In the genomic region with DNA sequence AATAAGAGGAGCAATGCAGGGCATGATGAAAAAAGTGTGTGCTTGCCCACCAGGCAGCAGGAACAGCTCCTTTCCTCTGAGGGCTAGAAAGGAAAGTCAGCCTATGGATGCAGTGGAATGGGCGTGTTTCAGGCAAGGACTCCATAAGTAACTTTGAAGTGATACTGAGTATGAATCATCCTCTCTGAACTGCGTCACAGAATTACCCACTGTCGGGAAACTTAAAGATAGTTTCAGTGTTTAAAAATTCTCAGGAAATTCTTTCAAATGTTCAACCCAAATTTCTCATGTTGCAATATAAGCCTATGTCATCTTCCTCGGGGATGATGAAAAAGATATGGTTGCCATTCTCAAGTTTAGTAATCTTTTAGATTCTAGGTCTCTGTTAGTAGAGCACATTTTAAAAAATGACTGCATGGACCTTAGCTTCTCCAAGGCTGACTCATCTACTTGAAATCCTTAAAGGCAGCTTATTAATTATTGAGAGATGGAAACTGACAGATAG, we compare ENCODE assay signal across 1 cellular context.
TF ChIP-seq lines count a peak whose summit lies in the region.

No MANE protein-coding gene starts in this region.

TF ChIP-seq in SK-N-SH, 30 proteins besides CTCF, POLR2A, EP300 and RAD21 (continued from another document):
- TF ChIP-seq, protein P1, sequence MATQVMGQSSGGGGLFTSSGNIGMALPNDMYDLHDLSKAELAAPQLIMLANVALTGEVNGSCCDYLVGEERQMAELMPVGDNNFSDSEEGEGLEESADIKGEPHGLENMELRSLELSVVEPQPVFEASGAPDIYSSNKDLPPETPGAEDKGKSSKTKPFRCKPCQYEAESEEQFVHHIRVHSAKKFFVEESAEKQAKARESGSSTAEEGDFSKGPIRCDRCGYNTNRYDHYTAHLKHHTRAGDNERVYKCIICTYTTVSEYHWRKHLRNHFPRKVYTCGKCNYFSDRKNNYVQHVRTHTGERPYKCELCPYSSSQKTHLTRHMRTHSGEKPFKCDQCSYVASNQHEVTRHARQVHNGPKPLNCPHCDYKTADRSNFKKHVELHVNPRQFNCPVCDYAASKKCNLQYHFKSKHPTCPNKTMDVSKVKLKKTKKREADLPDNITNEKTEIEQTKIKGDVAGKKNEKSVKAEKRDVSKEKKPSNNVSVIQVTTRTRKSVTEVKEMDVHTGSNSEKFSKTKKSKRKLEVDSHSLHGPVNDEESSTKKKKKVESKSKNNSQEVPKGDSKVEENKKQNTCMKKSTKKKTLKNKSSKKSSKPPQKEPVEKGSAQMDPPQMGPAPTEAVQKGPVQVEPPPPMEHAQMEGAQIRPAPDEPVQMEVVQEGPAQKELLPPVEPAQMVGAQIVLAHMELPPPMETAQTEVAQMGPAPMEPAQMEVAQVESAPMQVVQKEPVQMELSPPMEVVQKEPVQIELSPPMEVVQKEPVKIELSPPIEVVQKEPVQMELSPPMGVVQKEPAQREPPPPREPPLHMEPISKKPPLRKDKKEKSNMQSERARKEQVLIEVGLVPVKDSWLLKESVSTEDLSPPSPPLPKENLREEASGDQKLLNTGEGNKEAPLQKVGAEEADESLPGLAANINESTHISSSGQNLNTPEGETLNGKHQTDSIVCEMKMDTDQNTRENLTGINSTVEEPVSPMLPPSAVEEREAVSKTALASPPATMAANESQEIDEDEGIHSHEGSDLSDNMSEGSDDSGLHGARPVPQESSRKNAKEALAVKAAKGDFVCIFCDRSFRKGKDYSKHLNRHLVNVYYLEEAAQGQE (IDR thresholded peaks at IDR 0.05; ENCODE audit: low read depth, low read length), result no peak
- no peak for TF ChIP-seq SMC3 (IDR thresholded peaks at IDR 0.05; ENCODE audit: low read depth, low read length)
- TF ChIP-seq, protein P2, sequence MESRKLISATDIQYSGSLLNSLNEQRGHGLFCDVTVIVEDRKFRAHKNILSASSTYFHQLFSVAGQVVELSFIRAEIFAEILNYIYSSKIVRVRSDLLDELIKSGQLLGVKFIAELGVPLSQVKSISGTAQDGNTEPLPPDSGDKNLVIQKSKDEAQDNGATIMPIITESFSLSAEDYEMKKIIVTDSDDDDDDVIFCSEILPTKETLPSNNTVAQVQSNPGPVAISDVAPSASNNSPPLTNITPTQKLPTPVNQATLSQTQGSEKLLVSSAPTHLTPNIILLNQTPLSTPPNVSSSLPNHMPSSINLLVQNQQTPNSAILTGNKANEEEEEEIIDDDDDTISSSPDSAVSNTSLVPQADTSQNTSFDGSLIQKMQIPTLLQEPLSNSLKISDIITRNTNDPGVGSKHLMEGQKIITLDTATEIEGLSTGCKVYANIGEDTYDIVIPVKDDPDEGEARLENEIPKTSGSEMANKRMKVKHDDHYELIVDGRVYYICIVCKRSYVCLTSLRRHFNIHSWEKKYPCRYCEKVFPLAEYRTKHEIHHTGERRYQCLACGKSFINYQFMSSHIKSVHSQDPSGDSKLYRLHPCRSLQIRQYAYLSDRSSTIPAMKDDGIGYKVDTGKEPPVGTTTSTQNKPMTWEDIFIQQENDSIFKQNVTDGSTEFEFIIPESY (IDR thresholded peaks at IDR 0.05; ENCODE audit: borderline replicate concordance, low read depth), result no peak
- no peak for TF ChIP-seq FOXM1 (IDR thresholded peaks at IDR 0.05; ENCODE audit: low read depth)
- 0 out of 2 replicates have a peak, but pooled peaks have one; percentile 23 for TF ChIP-seq YY1 (IDR thresholded peaks at IDR 0.05; ENCODE audit: low read depth)
- TF ChIP-seq, protein P3, sequence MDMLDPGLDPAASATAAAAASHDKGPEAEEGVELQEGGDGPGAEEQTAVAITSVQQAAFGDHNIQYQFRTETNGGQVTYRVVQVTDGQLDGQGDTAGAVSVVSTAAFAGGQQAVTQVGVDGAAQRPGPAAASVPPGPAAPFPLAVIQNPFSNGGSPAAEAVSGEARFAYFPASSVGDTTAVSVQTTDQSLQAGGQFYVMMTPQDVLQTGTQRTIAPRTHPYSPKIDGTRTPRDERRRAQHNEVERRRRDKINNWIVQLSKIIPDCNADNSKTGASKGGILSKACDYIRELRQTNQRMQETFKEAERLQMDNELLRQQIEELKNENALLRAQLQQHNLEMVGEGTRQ (IDR thresholded peaks at IDR 0.05; ENCODE audit: borderline replicate concordance, low read depth, low read length), result no peak
- no peak for TF ChIP-seq GATA2 (CRISPR knock-in tag; IDR thresholded peaks at IDR 0.05)
- TF ChIP-seq NRF1 (IDR thresholded peaks at IDR 0.05; ENCODE audit: low read depth, low read length), result no peak
- no peak for TF ChIP-seq RFX5 (IDR thresholded peaks at IDR 0.05; ENCODE audit: low read length)
- TF ChIP-seq ELF1 (IDR thresholded peaks at IDR 0.05), result no peak
- TF ChIP-seq CHD2 (IDR thresholded peaks at IDR 0.05; ENCODE audit: low read length, partially characterized antibody), result no peak
- TF ChIP-seq TAF1 (IDR thresholded peaks at IDR 0.05; ENCODE audit: borderline replicate concordance, low read depth, low read length), result no peak
- TF ChIP-seq JUND (IDR thresholded peaks at IDR 0.05), result peak; percentile 80
